35 cellular contexts compared by ENCODE assay signal in genomic region chr6:64713175-64713574, GRCh38.
"Had no signal": no experiment of that assay in that cellular context is flagged by ENCODE, and none has a peak within 500 bp of the region (broad histone marks: within the 10 kb centered on the region; RNA-seq: fewer than 3 reads in every experiment).

No MANE protein-coding gene starts in this region.

- H3K4me3 ChIP-seq: adrenal gland, body of pancreas, breast epithelium had no signal

- DNase-seq: activated B cell treated with CpG ODN at 0.5 μM for 24 hours; activated CD4-positive, alpha-beta memory T cell treated with anti-CD3 and anti-CD28 coated beads for 36 hours; activated CD4-positive, alpha-beta T cell treated with anti-CD3 and anti-CD28 coated beads for 4 hours; activated CD4-positive, alpha-beta T cell treated with anti-CD3 and anti-CD28 coated beads, Interleukin-2, amount 10 ng/mL, durations not matched to agents 24 days and 14 days; activated CD4-positive, alpha-beta T cell treated with anti-CD3 and anti-CD28 coated beads, Interleukin-2, amount 50 U/mL, for 1 hour; activated CD4-positive, alpha-beta T cell treated with anti-CD3 and anti-CD28 coated beads, Interleukin-2, amount 50 U/mL, for 4 hours; activated CD4-positive, CD25-positive, alpha-beta regulatory T cell treated with anti-CD3 and anti-CD28 coated beads, Interleukin-2, amount 50 U/mL, for 72 hours; activated CD8-positive, alpha-beta memory T cell treated with anti-CD3 and anti-CD28 coated beads, Interleukin-2, amount 50 U/mL, for 4 hours; activated CD8-positive, alpha-beta T cell treated with anti-CD3 and anti-CD28 coated beads for 36 hours; activated effector memory CD4-positive, alpha-beta T cell treated with anti-CD3 and anti-CD28 coated beads, Interleukin-2, amount 50 U/mL, for 16 hours; activated gamma-delta T cell treated with Interleukin-2 at 50 U/mL for 16 hours; activated naive CD4-positive, alpha-beta T cell; activated naive CD4-positive, alpha-beta T cell treated with anti-CD3 and anti-CD28 coated beads for 36 hours; activated naive CD4-positive, alpha-beta T cell treated with anti-CD3 and anti-CD28 coated beads, Interleukin-2, amount 50 U/mL, for 16 hours; activated naive CD8-positive, alpha-beta T cell treated with anti-CD3 and anti-CD28 coated beads for 36 hours; activated T-cell treated with anti-CD3 and anti-CD28 coated beads for 4 hours; activated T-cell treated with anti-CD3 and anti-CD28 coated beads, Interleukin-2, amount 50 U/mL, for 1 hour; activated T-cell treated with anti-CD3 and anti-CD28 coated beads, Interleukin-2, amount 50 U/mL, for 4 hours; activated T-cell treated with anti-CD3 and anti-CD28 coated beads, Interleukin-2, amount 50 U/mL, for 72 hours; adrenal gland; amniotic stem cell; aorta; body of pancreas; brain microvascular endothelial cell; central memory CD4-positive, alpha-beta T cell; T-helper 1 cell; T-helper 2 cell; T-helper 9 cell had no signal

- H3K4me1 Mint-ChIP-seq: activated B cell treated with CpG ODN at 0.5 μM for 24 hours; activated CD4-positive, alpha-beta T cell treated with anti-CD3 and anti-CD28 coated beads, Interleukin-2, amount 10 ng/mL, durations not matched to agents 24 days and 14 days; activated naive CD8-positive, alpha-beta T cell treated with anti-CD3 and anti-CD28 coated beads for 36 hours; activated T-helper 17 cell treated with anti-CD3 and anti-CD28 coated beads, Interleukin-2, amount 50 U/mL, for 72 hours had no signal

- H3K27me3 ChIP-seq: adrenal gland, body of pancreas, brain microvascular endothelial cell, breast epithelium had no signal

- H3K9me3 ChIP-seq: adrenal gland, body of pancreas, breast epithelium had no signal

- H3K36me3 ChIP-seq: adrenal gland, brain microvascular endothelial cell, breast epithelium had no signal

- H3K4me1 ChIP-seq: adrenal gland, body of pancreas, breast epithelium had no signal

- ATAC-seq: activated CD8-positive, alpha-beta T cell treated with anti-CD3 and anti-CD28 coated beads for 36 hours; activated naive CD4-positive, alpha-beta T cell treated with anti-CD3 and anti-CD28 coated beads, Interleukin-2, amount 50 U/mL, for 72 hours; activated T-cell treated with anti-CD3 and anti-CD28 coated beads, Interleukin-2, amount 50 U/mL, for 4 hours; activated T-cell treated with anti-CD3 and anti-CD28 coated beads, Interleukin-2, amount 50 U/mL, for 72 hours; activated T-helper 17 cell treated with anti-CD3 and anti-CD28 coated beads, Interleukin-2, amount 50 U/mL, for 72 hours; body of pancreas had no signal

- H3K27ac ChIP-seq: adrenal gland, body of pancreas, brain microvascular endothelial cell, breast epithelium, VCaP had no signal

- H3K27ac Mint-ChIP-seq: activated B cell treated with CpG ODN at 0.5 μM for 24 hours; activated CD4-positive, alpha-beta memory T cell treated with anti-CD3 and anti-CD28 coated beads for 36 hours; activated CD4-positive, alpha-beta T cell treated with anti-CD3 and anti-CD28 coated beads, Interleukin-2, amount 10 ng/mL, durations not matched to agents 24 days and 14 days; activated CD8-positive, alpha-beta T cell treated with anti-CD3 and anti-CD28 coated beads for 36 hours; activated naive CD4-positive, alpha-beta T cell treated with anti-CD3 and anti-CD28 coated beads for 36 hours; activated naive CD4-positive, alpha-beta T cell treated with anti-CD3 and anti-CD28 coated beads, Interleukin-2, amount 50 U/mL, for 72 hours; activated naive CD8-positive, alpha-beta T cell treated with anti-CD3 and anti-CD28 coated beads for 36 hours; activated T-cell treated with anti-CD3 and anti-CD28 coated beads, Interleukin-2, amount 50 U/mL, for 72 hours; activated T-helper 1 cell treated with anti-CD3 and anti-CD28 coated beads, Interleukin-12 subunit alpha, Interleukin-12 subunit beta, Interleukin-2, Interleukin-4 antibody, amounts not matched to agents 30 ng/mL and 10 ng/mL and 1 ng/mL, durations not matched to agents 14 hours and 24 hours and 36 hours; activated T-helper 17 cell treated with anti-CD3 and anti-CD28 coated beads, Interleukin-2, amount 50 U/mL, for 72 hours; T-helper 1 cell treated with Interleukin-12 subunit alpha and Interleukin-12 subunit beta and Interleukin-4 antibody, amounts not matched to agents 30 μg/mL and 1 μg/mL, for 36 hours; T-helper 2 cell treated with Interferon-gamma antibody and Interleukin-4, amounts not matched to agents 5 μg/mL and 100 μg/mL, for 36 hours had no signal

- H3K36me3 Mint-ChIP-seq: activated CD4-positive, alpha-beta memory T cell treated with anti-CD3 and anti-CD28 coated beads for 36 hours; activated naive CD8-positive, alpha-beta T cell treated with anti-CD3 and anti-CD28 coated beads for 36 hours had no signal

- H3K4me3 Mint-ChIP-seq: activated B cell treated with CpG ODN at 0.5 μM for 24 hours; activated CD4-positive, alpha-beta memory T cell treated with anti-CD3 and anti-CD28 coated beads for 36 hours; activated CD4-positive, alpha-beta T cell treated with anti-CD3 and anti-CD28 coated beads, Interleukin-2, amount 10 ng/mL, durations not matched to agents 24 days and 14 days; activated CD8-positive, alpha-beta T cell treated with anti-CD3 and anti-CD28 coated beads for 36 hours; activated naive CD4-positive, alpha-beta T cell treated with anti-CD3 and anti-CD28 coated beads for 36 hours; activated naive CD8-positive, alpha-beta T cell treated with anti-CD3 and anti-CD28 coated beads for 36 hours; activated T-cell treated with anti-CD3 and anti-CD28 coated beads, Interleukin-2, amount 50 U/mL, for 4 hours; activated T-cell treated with anti-CD3 and anti-CD28 coated beads, Interleukin-2, amount 50 U/mL, for 72 hours; activated T-helper 1 cell treated with anti-CD3 and anti-CD28 coated beads, Interleukin-12 subunit alpha, Interleukin-12 subunit beta, Interleukin-2, Interleukin-4 antibody, amounts not matched to agents 30 ng/mL and 10 ng/mL and 1 ng/mL, durations not matched to agents 14 hours and 24 hours and 36 hours; activated T-helper 17 cell treated with anti-CD3 and anti-CD28 coated beads, Interleukin-2, amount 50 U/mL, for 72 hours; T-helper 1 cell treated with Interleukin-12 subunit alpha and Interleukin-12 subunit beta and Interleukin-4 antibody, amounts not matched to agents 30 μg/mL and 1 μg/mL, for 36 hours; T-helper 2 cell treated with Interferon-gamma antibody and Interleukin-4, amounts not matched to agents 5 μg/mL and 100 μg/mL, for 36 hours had no signal

- H3K9me3 Mint-ChIP-seq: activated CD4-positive, alpha-beta T cell treated with anti-CD3 and anti-CD28 coated beads, Interleukin-2, amount 10 ng/mL, durations not matched to agents 24 days and 14 days had no signal

- H3K27me3 Mint-ChIP-seq: activated B cell treated with CpG ODN at 0.5 μM for 24 hours; activated CD4-positive, alpha-beta memory T cell treated with anti-CD3 and anti-CD28 coated beads for 36 hours; activated CD4-positive, alpha-beta T cell treated with anti-CD3 and anti-CD28 coated beads, Interleukin-2, amount 10 ng/mL, durations not matched to agents 24 days and 14 days; activated CD8-positive, alpha-beta T cell treated with anti-CD3 and anti-CD28 coated beads for 36 hours; activated naive CD8-positive, alpha-beta T cell treated with anti-CD3 and anti-CD28 coated beads for 36 hours; activated T-helper 17 cell treated with anti-CD3 and anti-CD28 coated beads, Interleukin-2, amount 50 U/mL, for 72 hours had no signal
